In the genomic region with DNA sequence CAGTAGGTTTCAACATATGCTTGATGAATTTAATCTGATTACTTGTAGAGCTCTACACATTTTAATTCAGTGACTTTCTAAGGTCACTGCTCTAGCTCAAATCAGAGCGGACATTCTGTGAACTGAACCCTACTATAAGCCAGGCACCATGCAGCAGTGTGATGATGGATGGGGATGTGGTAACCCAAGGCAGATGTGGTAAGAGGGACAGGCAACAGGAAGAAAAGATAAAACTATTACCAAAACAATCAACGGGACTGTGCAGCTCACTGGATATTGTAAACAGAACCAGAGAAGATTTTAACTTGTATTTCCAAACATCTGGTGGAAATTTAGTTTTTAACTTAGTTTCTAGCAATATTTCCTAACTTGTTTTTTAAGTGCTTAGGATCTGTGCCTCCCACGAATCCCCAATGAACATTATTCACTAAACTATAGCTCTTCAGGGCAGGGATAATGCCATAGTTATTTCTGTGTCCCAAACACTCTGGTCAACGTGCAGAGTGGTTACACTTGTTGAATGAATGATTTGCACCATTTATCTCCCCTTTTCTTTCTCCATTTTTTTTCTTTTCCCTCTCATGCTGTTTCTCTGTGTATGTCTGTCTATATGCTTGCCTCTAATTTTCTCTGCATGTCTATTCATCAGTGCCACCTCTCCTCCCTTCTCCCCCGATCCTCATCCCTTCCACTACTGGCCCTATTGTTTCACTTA, we compare ENCODE assay signal across 1 cellular context.
TF ChIP-seq lines count a peak whose summit lies in the region.

No MANE protein-coding gene starts in this region.

TF ChIP-seq in K562, 482 proteins besides CTCF, POLR2A, EP300 and RAD21 (continued from another document):
- no peak for TF ChIP-seq CBX8 (IDR thresholded peaks at IDR 0.05; ENCODE audit: borderline replicate concordance, extremely low read depth, low read depth, low read length, poor library complexity, severe bottlenecking)
- TF ChIP-seq ETS2 (tag; IDR thresholded peaks at IDR 0.05; ENCODE audit: borderline replicate concordance, poor library complexity, severe bottlenecking), result no peak
- no peak for TF ChIP-seq SPI1 (IDR thresholded peaks at IDR 0.05; ENCODE audit: borderline replicate concordance, low read depth, low read length)
- TF ChIP-seq TEAD4 (IDR thresholded peaks at IDR 0.05; ENCODE audit: low read length), result peak; percentile 67
- TF ChIP-seq TEAD4 (CRISPR knock-in tag; IDR thresholded peaks at IDR 0.05; ENCODE audit: borderline replicate concordance), result no peak
- TF ChIP-seq MTA2 (IDR thresholded peaks at IDR 0.05; ENCODE audit: low read depth), result no peak
- TF ChIP-seq C11orf30 (IDR thresholded peaks at IDR 0.05; ENCODE audit: low read depth), result no peak
- TF ChIP-seq ZNF79 (CRISPR knock-in tag; IDR thresholded peaks at IDR 0.05; ENCODE audit: low read depth), result no peak
- no peak for TF ChIP-seq ZNF282 (CRISPR knock-in tag; IDR thresholded peaks at IDR 0.05)
- TF ChIP-seq SAFB (IDR thresholded peaks at IDR 0.05; ENCODE audit: borderline replicate concordance, low read depth, low read length), result no peak
- no peak for TF ChIP-seq KHSRP (IDR thresholded peaks at IDR 0.05)
- TF ChIP-seq, protein P1, sequence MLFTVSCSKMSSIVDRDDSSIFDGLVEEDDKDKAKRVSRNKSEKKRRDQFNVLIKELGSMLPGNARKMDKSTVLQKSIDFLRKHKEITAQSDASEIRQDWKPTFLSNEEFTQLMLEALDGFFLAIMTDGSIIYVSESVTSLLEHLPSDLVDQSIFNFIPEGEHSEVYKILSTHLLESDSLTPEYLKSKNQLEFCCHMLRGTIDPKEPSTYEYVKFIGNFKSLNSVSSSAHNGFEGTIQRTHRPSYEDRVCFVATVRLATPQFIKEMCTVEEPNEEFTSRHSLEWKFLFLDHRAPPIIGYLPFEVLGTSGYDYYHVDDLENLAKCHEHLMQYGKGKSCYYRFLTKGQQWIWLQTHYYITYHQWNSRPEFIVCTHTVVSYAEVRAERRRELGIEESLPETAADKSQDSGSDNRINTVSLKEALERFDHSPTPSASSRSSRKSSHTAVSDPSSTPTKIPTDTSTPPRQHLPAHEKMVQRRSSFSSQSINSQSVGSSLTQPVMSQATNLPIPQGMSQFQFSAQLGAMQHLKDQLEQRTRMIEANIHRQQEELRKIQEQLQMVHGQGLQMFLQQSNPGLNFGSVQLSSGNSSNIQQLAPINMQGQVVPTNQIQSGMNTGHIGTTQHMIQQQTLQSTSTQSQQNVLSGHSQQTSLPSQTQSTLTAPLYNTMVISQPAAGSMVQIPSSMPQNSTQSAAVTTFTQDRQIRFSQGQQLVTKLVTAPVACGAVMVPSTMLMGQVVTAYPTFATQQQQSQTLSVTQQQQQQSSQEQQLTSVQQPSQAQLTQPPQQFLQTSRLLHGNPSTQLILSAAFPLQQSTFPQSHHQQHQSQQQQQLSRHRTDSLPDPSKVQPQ (CRISPR knock-in tag; IDR thresholded peaks at IDR 0.05; ENCODE audit: borderline replicate concordance), result no peak
- no peak for TF ChIP-seq ZNF253 (CRISPR knock-in tag; conservative IDR thresholded peaks at IDR 0.05)
- TF ChIP-seq PTTG1 (tag; IDR thresholded peaks at IDR 0.05; ENCODE audit: low read depth), result no peak
- no peak for TF ChIP-seq PRMT5 (CRISPR knock-in tag; IDR thresholded peaks at IDR 0.05)
- 0 out of 2 replicates have a peak, but pooled peaks have one; percentile 38 for TF ChIP-seq CEBPG (CRISPR knock-in tag; IDR thresholded peaks at IDR 0.05)
- 0 out of 4 replicates have a peak, but pooled peaks of 1 of the 2 experiments have one; percentile 17 for TF ChIP-seq CEBPG (tag; conservative IDR thresholded peaks at IDR 0.05 in 1 of 2, IDR thresholded peaks at IDR 0.05 in 1 of 2)
- no peak for TF ChIP-seq NUFIP1 (IDR thresholded peaks at IDR 0.05; ENCODE audit: partially characterized antibody)
- TF ChIP-seq, protein P2, sequence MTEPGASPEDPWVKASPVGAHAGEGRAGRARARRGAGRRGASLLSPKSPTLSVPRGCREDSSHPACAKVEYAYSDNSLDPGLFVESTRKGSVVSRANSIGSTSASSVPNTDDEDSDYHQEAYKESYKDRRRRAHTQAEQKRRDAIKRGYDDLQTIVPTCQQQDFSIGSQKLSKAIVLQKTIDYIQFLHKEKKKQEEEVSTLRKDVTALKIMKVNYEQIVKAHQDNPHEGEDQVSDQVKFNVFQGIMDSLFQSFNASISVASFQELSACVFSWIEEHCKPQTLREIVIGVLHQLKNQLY (CRISPR knock-in tag; conservative IDR thresholded peaks at IDR 0.05), result no peak
- TF ChIP-seq ZNF274 (IDR thresholded peaks at IDR 0.05; ENCODE audit: borderline replicate concordance, low read depth, low read length), result no peak
- TF ChIP-seq E2F3 (CRISPR knock-in tag; IDR thresholded peaks at IDR 0.05), result no peak
- no peak for TF ChIP-seq KLF16 (IDR thresholded peaks at IDR 0.05)
- TF ChIP-seq, protein P3, sequence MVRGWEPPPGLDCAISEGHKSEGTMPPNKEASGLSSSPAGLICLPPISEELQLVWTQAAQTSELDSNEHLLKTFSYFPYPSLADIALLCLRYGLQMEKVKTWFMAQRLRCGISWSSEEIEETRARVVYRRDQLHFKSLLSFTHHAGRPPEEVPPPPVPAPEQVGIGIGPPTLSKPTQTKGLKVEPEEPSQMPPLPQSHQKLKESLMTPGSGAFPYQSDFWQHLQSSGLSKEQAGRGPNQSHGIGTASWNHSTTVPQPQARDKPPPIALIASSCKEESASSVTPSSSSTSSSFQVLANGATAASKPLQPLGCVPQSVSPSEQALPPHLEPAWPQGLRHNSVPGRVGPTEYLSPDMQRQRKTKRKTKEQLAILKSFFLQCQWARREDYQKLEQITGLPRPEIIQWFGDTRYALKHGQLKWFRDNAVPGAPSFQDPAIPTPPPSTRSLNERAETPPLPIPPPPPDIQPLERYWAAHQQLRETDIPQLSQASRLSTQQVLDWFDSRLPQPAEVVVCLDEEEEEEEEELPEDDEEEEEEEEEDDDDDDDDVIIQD (CRISPR knock-in tag; IDR thresholded peaks at IDR 0.05), result no peak
- TF ChIP-seq ARNT (IDR thresholded peaks at IDR 0.05), result no peak
- TF ChIP-seq SOX6 (IDR thresholded peaks at IDR 0.05), result 0 out of 2 replicates have a peak, but pooled peaks have one; percentile 15
- TF ChIP-seq RBM15 (IDR thresholded peaks at IDR 0.05; ENCODE audit: insufficient read depth, low read length), result no peak
- TF ChIP-seq, protein P4, sequence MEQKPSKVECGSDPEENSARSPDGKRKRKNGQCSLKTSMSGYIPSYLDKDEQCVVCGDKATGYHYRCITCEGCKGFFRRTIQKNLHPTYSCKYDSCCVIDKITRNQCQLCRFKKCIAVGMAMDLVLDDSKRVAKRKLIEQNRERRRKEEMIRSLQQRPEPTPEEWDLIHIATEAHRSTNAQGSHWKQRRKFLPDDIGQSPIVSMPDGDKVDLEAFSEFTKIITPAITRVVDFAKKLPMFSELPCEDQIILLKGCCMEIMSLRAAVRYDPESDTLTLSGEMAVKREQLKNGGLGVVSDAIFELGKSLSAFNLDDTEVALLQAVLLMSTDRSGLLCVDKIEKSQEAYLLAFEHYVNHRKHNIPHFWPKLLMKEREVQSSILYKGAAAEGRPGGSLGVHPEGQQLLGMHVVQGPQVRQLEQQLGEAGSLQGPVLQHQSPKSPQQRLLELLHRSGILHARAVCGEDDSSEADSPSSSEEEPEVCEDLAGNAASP (IDR thresholded peaks at IDR 0.05), result no peak
- TF ChIP-seq, protein P5, sequence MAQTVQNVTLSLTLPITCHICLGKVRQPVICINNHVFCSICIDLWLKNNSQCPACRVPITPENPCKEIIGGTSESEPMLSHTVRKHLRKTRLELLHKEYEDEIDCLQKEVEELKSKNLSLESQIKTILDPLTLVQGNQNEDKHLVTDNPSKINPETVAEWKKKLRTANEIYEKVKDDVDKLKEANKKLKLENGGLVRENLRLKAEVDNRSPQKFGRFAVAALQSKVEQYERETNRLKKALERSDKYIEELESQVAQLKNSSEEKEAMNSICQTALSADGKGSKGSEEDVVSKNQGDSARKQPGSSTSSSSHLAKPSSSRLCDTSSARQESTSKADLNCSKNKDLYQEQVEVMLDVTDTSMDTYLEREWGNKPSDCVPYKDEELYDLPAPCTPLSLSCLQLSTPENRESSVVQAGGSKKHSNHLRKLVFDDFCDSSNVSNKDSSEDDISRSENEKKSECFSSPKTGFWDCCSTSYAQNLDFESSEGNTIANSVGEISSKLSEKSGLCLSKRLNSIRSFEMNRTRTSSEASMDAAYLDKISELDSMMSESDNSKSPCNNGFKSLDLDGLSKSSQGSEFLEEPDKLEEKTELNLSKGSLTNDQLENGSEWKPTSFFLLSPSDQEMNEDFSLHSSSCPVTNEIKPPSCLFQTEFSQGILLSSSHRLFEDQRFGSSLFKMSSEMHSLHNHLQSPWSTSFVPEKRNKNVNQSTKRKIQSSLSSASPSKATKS (CRISPR knock-in tag; IDR thresholded peaks at IDR 0.05), result no peak
- no peak for TF ChIP-seq EZH2 (IDR thresholded peaks at IDR 0.05; ENCODE audit: borderline replicate concordance, low read depth, low read length)
- TF ChIP-seq, protein P6, sequence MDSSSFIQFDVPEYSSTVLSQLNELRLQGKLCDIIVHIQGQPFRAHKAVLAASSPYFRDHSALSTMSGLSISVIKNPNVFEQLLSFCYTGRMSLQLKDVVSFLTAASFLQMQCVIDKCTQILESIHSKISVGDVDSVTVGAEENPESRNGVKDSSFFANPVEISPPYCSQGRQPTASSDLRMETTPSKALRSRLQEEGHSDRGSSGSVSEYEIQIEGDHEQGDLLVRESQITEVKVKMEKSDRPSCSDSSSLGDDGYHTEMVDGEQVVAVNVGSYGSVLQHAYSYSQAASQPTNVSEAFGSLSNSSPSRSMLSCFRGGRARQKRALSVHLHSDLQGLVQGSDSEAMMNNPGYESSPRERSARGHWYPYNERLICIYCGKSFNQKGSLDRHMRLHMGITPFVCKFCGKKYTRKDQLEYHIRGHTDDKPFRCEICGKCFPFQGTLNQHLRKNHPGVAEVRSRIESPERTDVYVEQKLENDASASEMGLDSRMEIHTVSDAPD (CRISPR knock-in tag; IDR thresholded peaks at IDR 0.05), result peak; percentile 64; the same call in 1 of the 2 replicates
- TF ChIP-seq ZNF239 (CRISPR knock-in tag; IDR thresholded peaks at IDR 0.05), result no peak
- TF ChIP-seq HSF4 (CRISPR knock-in tag; IDR thresholded peaks at IDR 0.05; ENCODE audit: borderline replicate concordance), result no peak
- TF ChIP-seq HNRNPH1 (optimal IDR thresholded peaks at IDR 0.05; ENCODE audit: low read depth, low read length), result no peak
- no peak for TF ChIP-seq ZNF174 (CRISPR knock-in tag; IDR thresholded peaks at IDR 0.05)
